8 cellular contexts compared by ENCODE assay signal in genomic region chr5:133423618-133424282, GRCh38.
DNase-seq lines count a peak whose midpoint lies in the region; ATAC-seq and TF ChIP-seq lines count a peak whose summit lies in the region.

No MANE protein-coding gene starts in this region.

- DNase-seq in Calu3 (peak; percentile 85), activated B cell treated with CpG ODN at 0.5 μM for 24 hours (peak; percentile 75), left lung (peak; percentile 67 to 92)
- peak; percentile 39 for DNase-seq in central memory CD4-positive, alpha-beta T cell
- DNase-seq in stimulated activated CD4-positive, alpha-beta T cell treated with anti-CD3 and anti-CD28 coated beads, TNF-alpha, amount 100 ng/mL, for 48 hours (ENCODE audit: low read depth in 3 of 3): peak; percentile 52 to 56 (median 52)

- BruUV-seq in Calu3 (replicated peaks; lab: Mats Ljungman, UMichigan): no TSS peak

- POLR2A ChIA-PET in activated B cell treated with CpG ODN at 0.5 μM for 24 hours (lab: Charles Lee): interaction anchor here (0.7 to 1.6 kb wide), 4 partner anchors 25 to 515 kb away, joined by 3 to 18 read pairs (median 4); no protein-coding TSS in a partner anchor

- H3K36me3 Mint-ChIP-seq in Calu3 (ENCODE audit: insufficient read depth, unreplicated experiment): no peaks in the 10 kb centered on the region
- H3K36me3 Mint-ChIP-seq in activated B cell treated with CpG ODN at 0.5 μM for 24 hours (ENCODE audit: low read depth): no peaks in the 10 kb centered on the region

- no peaks in the 10 kb centered on the region for H3K36me3 ChIP-seq in left lung

- H3K4me3 Mint-ChIP-seq in Calu3 (ENCODE audit: low read depth, unreplicated experiment): no peak overlapping the region
- H3K4me3 Mint-ChIP-seq in activated B cell treated with CpG ODN at 0.5 μM for 24 hours: no peak overlapping the region

- peaks cover 72% of the 10 kb centered on the region for H3K27me3 Mint-ChIP-seq in Calu3 (ENCODE audit: unreplicated experiment)
- peaks cover 3% of the 10 kb centered on the region for H3K27me3 Mint-ChIP-seq in activated B cell treated with CpG ODN at 0.5 μM for 24 hours

- peaks cover 0 to 7% of the 10 kb centered on the region in 2 donors for H3K27me3 ChIP-seq in left lung

- ATAC-seq in GM21423 (IDR thresholded peaks at IDR 0.05; ENCODE audit: unreplicated experiment) (peak; percentile 61), activated B cell treated with CpG ODN at 0.5 μM for 24 hours (ENCODE audit: low read depth) (peak; percentile 94), left lung (peak; percentile 95), HG03469 (IDR thresholded peaks at IDR 0.05; ENCODE audit: unreplicated experiment) (no peak)

- no peaks in the 10 kb centered on the region for H3K9me3 Mint-ChIP-seq in Calu3 (ENCODE audit: low read depth, unreplicated experiment)
- no peaks in the 10 kb centered on the region for H3K9me3 Mint-ChIP-seq in activated B cell treated with CpG ODN at 0.5 μM for 24 hours

- H3K4me1 Mint-ChIP-seq in Calu3 (ENCODE audit: low read depth, unreplicated experiment): peaks cover 8% of the 10 kb centered on the region
- H3K4me1 Mint-ChIP-seq in activated B cell treated with CpG ODN at 0.5 μM for 24 hours: peaks cover 10% of the 10 kb centered on the region

- TF ChIP-seq CTCF in Calu3 (IDR thresholded peaks at IDR 0.05; ENCODE audit: unreplicated experiment) (peak; percentile 96), LNCAP (IDR thresholded peaks at IDR 0.05) (peak; percentile 98), activated B cell treated with CpG ODN at 0.5 μM for 24 hours (IDR thresholded peaks at IDR 0.05) (peak; percentile 81), left lung (IDR thresholded peaks at IDR 0.05) (peak; percentile 92 to 94)

- H3K4me1 ChIP-seq in left lung: peaks cover 0 to 5% of the 10 kb centered on the region in 2 donors

- H3K9me3 ChIP-seq in left lung: no peaks in the 10 kb centered on the region

- H3K27ac ChIP-seq in left lung: no peak overlapping the region

- H3K4me3 ChIP-seq in left lung: no peak overlapping the region

- intact Hi-C loops in Calu3 (cut with micrococcal nuclease; ENCODE audit: unreplicated experiment): loop anchor here (5.0 to 10.0 kb wide), 2 partner anchors 441 to 519 kb away; no protein-coding TSS in a partner anchor
- intact Hi-C loops in activated B cell treated with CpG ODN at 0.5 μM for 24 hours (cut with micrococcal nuclease): loop anchor here (1.0 to 10.0 kb wide), 7 partner anchors 27 to 551 kb away; no protein-coding TSS in a partner anchor
- intact Hi-C loops in left lung (cut with DNase I): loop anchor here in 1 of 2 donors (10.0 kb wide), 1 partner anchor 451 kb away; no protein-coding TSS in a partner anchor

- CTCF ChIA-PET in Calu3 (lab: Charles Lee): interaction anchor here (0.6 to 2.9 kb wide), 21 partner anchors 9 to 575 kb away, joined by 3 to 17 read pairs (median 3); partner anchors contain the start of gene FSTL4
- CTCF ChIA-PET in activated B cell treated with CpG ODN at 0.5 μM for 24 hours (lab: Charles Lee): interaction anchor here (0.7 to 3.3 kb wide), 35 partner anchors 9 to 580 kb away, joined by 3 to 23 read pairs (median 4); no protein-coding TSS in a partner anchor

- H3K27ac Mint-ChIP-seq in Calu3 (ENCODE audit: unreplicated experiment) (no peak overlapping the region), activated B cell treated with CpG ODN at 0.5 μM for 24 hours (peak overlapping the region; percentile 19)
